ENCODE assay signal across 14 cellular contexts in genomic region chr17:75396781-75397180, GRCh38. TPM values are rescaled to one million over a fixed set of nuclear protein-coding genes. Genes with fewer than 3 reads are reported as not detected.
A peak's percentile ranks its signal among the peaks of the same experiment; 100 is the strongest.
DNase-seq lines count a peak whose midpoint lies in the region; ATAC-seq and TF ChIP-seq lines count a peak whose summit lies in the region.
"Had no signal": no experiment of that assay in that cellular context is flagged by ENCODE, and none has a peak within 500 bp of the region (broad histone marks: within the 10 kb centered on the region; RNA-seq: fewer than 3 reads in every experiment).

No MANE protein-coding gene starts in this region.

- peak overlapping the region; percentile 11 to 89 (median 65) for H3K27ac Mint-ChIP-seq in CD4-positive, alpha-beta memory T cell
- H3K27ac Mint-ChIP-seq in activated CD8-positive, alpha-beta T cell treated with anti-CD3 and anti-CD28 coated beads, Interleukin-2, amount 10 ng/mL, durations not matched to agents 7 days and 5 days, result peak overlapping the region; percentile 21
- no peak overlapping the region for H3K27ac Mint-ChIP-seq in nephron

- H3K9me3 ChIP-seq in CD4-positive, alpha-beta memory T cell (ENCODE audit: control insufficient read depth in 1 of 2, low read length in 2 of 2), result no peaks in the 10 kb centered on the region

- no peak for DNase-seq in CD4-positive, alpha-beta memory T cell
- no peak for DNase-seq in activated CD8-positive, alpha-beta T cell treated with anti-CD3 and anti-CD28 coated beads, Interleukin-2, amount 10 ng/mL, durations not matched to agents 7 days and 5 days
- DNase-seq in MV-4-11 (lab: John Stamatoyannopoulos, UW) (no peak), omental fat pad (ENCODE audit: low spot score) (no peak)
- DNase-seq: activated effector memory CD4-positive, alpha-beta T cell treated with anti-CD3 and anti-CD28 coated beads, Interleukin-2, amount 50 U/mL, for 16 hours; caudate nucleus; COR-L47; glutamatergic neuron; HFFc6; PC-3; stimulated activated CD4-positive, alpha-beta T cell treated with anti-CD3 and anti-CD28 coated beads, Interleukin-2, amount 100 ng/mL, for 24 hours had no signal

- TF ChIP-seq CTCF in nephron (IDR thresholded peaks at IDR 0.05; ENCODE audit: unreplicated experiment in 3 of 3), result no peak
- no peak for TF ChIP-seq CTCF in omental fat pad (IDR thresholded peaks at IDR 0.05)

- peaks cover 52 to 85% (median 68%) of the 10 kb centered on the region in 4 donors for H3K4me1 Mint-ChIP-seq in CD4-positive, alpha-beta memory T cell
- peaks cover 62% of the 10 kb centered on the region for H3K4me1 Mint-ChIP-seq in activated CD8-positive, alpha-beta T cell treated with anti-CD3 and anti-CD28 coated beads, Interleukin-2, amount 10 ng/mL, durations not matched to agents 7 days and 5 days (ENCODE audit: low read depth)
- peaks cover 44% of the 10 kb centered on the region for H3K4me1 Mint-ChIP-seq in nephron

- no peak overlapping the region for H3K27ac ChIP-seq in CD4-positive, alpha-beta memory T cell (ENCODE audit: low read depth, low read length)

- H3K4me3 ChIP-seq in CD4-positive, alpha-beta memory T cell (ENCODE audit: low read length in 2 of 2), result no peak overlapping the region

- POLR2A ChIA-PET in CD4-positive, alpha-beta memory T cell (lab: Charles Lee; ENCODE audit: partially characterized antibody), result interaction anchor here (0.7 to 4.8 kb wide), 8 partner anchors 8 to 108 kb away, joined by 3 to 31 read pairs (median 5); partner anchors contain the start of genes GRB2 and SLC25A19
- POLR2A ChIA-PET in activated CD8-positive, alpha-beta T cell treated with anti-CD3 and anti-CD28 coated beads, Interleukin-2, amount 10 ng/mL, durations not matched to agents 7 days and 5 days (lab: Charles Lee), result interaction anchor here (0.7 to 2.3 kb wide), 4 partner anchors 9 to 53 kb away, joined by 3 to 10 read pairs (median 3); partner anchors contain the start of gene GRB2

- H3K9me3 Mint-ChIP-seq in CD4-positive, alpha-beta memory T cell, result no peaks in the 10 kb centered on the region
- no peaks in the 10 kb centered on the region for H3K9me3 Mint-ChIP-seq in activated CD8-positive, alpha-beta T cell treated with anti-CD3 and anti-CD28 coated beads, Interleukin-2, amount 10 ng/mL, durations not matched to agents 7 days and 5 days (ENCODE audit: insufficient read depth)
- no peaks in the 10 kb centered on the region for H3K9me3 Mint-ChIP-seq in nephron
- H3K9me3 Mint-ChIP-seq: HFFc6 had no signal

- CTCF ChIA-PET in CD4-positive, alpha-beta memory T cell (lab: Charles Lee; ENCODE audit: partially characterized antibody), result interaction anchor here (0.6 to 5.2 kb wide), 12 partner anchors 9 to 195 kb away, joined by 3 to 61 read pairs (median 3); partner anchors contain the start of genes GRB2, MIF4GD and SLC25A19
- CTCF ChIA-PET in activated CD8-positive, alpha-beta T cell treated with anti-CD3 and anti-CD28 coated beads, Interleukin-2, amount 10 ng/mL, durations not matched to agents 7 days and 5 days (lab: Charles Lee), result interaction anchor here (1.0 to 7.6 kb wide), 11 partner anchors 8 to 126 kb away, joined by 3 to 69 read pairs (median 6); partner anchors contain the start of genes GRB2, MIF4GD and SLC25A19

- no peaks in the 10 kb centered on the region for H3K27me3 ChIP-seq in CD4-positive, alpha-beta memory T cell (ENCODE audit: insufficient read depth, low read length)

- H3K4me1 ChIP-seq in CD4-positive, alpha-beta memory T cell (ENCODE audit: insufficient read depth, low read length), result peaks cover 87% of the 10 kb centered on the region

- H3K36me3 ChIP-seq in CD4-positive, alpha-beta memory T cell (ENCODE audit: insufficient read depth, low read length), result peaks cover 7% of the 10 kb centered on the region

- peak overlapping the region in 4 of 8 donors; percentile 11 to 97 (median 32) for H3K4me3 Mint-ChIP-seq in CD4-positive, alpha-beta memory T cell
- no peak overlapping the region for H3K4me3 Mint-ChIP-seq in activated CD8-positive, alpha-beta T cell treated with anti-CD3 and anti-CD28 coated beads, Interleukin-2, amount 10 ng/mL, durations not matched to agents 7 days and 5 days
- peak overlapping the region; percentile 67 to 90 (median 76) for H3K4me3 Mint-ChIP-seq in nephron
- H3K4me3 Mint-ChIP-seq: HFFc6 had no signal

- ATAC-seq in HG02885 (IDR thresholded peaks at IDR 0.05; ENCODE audit: poor library complexity, unreplicated experiment) (peak; percentile 50), HG03439 (IDR thresholded peaks at IDR 0.05; ENCODE audit: unreplicated experiment) (no peak), omental fat pad (ENCODE audit: low FRiP score) (no peak)
- no peak for ATAC-seq in activated CD8-positive, alpha-beta T cell treated with anti-CD3 and anti-CD28 coated beads, Interleukin-2, amount 10 ng/mL, durations not matched to agents 7 days and 5 days
- ATAC-seq: PC-3 had no signal

- intact Hi-C loops in CD4-positive, alpha-beta memory T cell (cut with micrococcal nuclease), result no loop called here

- peaks cover 12 to 24% of the 10 kb centered on the region in 2 donors for H3K36me3 Mint-ChIP-seq in CD4-positive, alpha-beta memory T cell
- H3K36me3 Mint-ChIP-seq in activated CD8-positive, alpha-beta T cell treated with anti-CD3 and anti-CD28 coated beads, Interleukin-2, amount 10 ng/mL, durations not matched to agents 7 days and 5 days (ENCODE audit: low read depth), result peaks cover 26% of the 10 kb centered on the region
- peaks cover 9% of the 10 kb centered on the region for H3K36me3 Mint-ChIP-seq in nephron (ENCODE audit: low read depth)

- no peaks in the 10 kb centered on the region for H3K27me3 Mint-ChIP-seq in CD4-positive, alpha-beta memory T cell
- H3K27me3 Mint-ChIP-seq in activated CD8-positive, alpha-beta T cell treated with anti-CD3 and anti-CD28 coated beads, Interleukin-2, amount 10 ng/mL, durations not matched to agents 7 days and 5 days (ENCODE audit: low read depth), result no peaks in the 10 kb centered on the region
- no peaks in the 10 kb centered on the region for H3K27me3 Mint-ChIP-seq in nephron (ENCODE audit: low read depth)

RNA-seq across cellular contexts. Expression of gene GRB2, which starts 8.7 kb away (rescaled TPM):
- 100 to 1,000 TPM; 131 to 133 TPM for total RNA-seq in CD4-positive, alpha-beta memory T cell
- 100 to 1,000 TPM; 129 to 155 TPM for polyA plus RNA-seq in CD4-positive, alpha-beta memory T cell
- total RNA-seq in activated CD8-positive, alpha-beta T cell treated with anti-CD3 and anti-CD28 coated beads, Interleukin-2, amount 10 ng/mL, durations not matched to agents 7 days and 5 days, result 100 to 1,000 TPM; 166 to 178 TPM
- total RNA-seq in omental fat pad, result 100 to 1,000 TPM in 2 of 4 donors, 10 to 100 TPM in 2; 87.4 to 152 (median 108) TPM

RNA-seq across cellular contexts. Expression of gene TMEM94, which starts 59.7 kb away (rescaled TPM):
- total RNA-seq in CD4-positive, alpha-beta memory T cell, result 100 to 1,000 TPM; 109 TPM
- 10 to 100 TPM in 1 of 2 donors, 1 to 10 TPM in 1; 3.9 to 18.0 TPM for polyA plus RNA-seq in CD4-positive, alpha-beta memory T cell
- 10 to 100 TPM; 81.9 to 84.8 TPM for total RNA-seq in activated CD8-positive, alpha-beta T cell treated with anti-CD3 and anti-CD28 coated beads, Interleukin-2, amount 10 ng/mL, durations not matched to agents 7 days and 5 days
- 10 to 100 TPM; 27.9 to 66.0 (median 46.1) TPM for total RNA-seq in omental fat pad

Comparison
In these comparisons a context has a peak if more than half of its experiments do, and no peak if none do; other contexts are left out.
1. H3K27ac Mint-ChIP-seq: peak in CD4-positive, alpha-beta memory T cell (7 of 7) and activated CD8-positive, alpha-beta T cell treated with anti-CD3 and anti-CD28 coated beads, Interleukin-2, amount 10 ng/mL, durations not matched to agents 7 days and 5 days (single experiment); none in nephron (0 of 3).